ENCODE assay signal across 10 cellular contexts in genomic region chr13:41465965-41466364, GRCh38. TPM values are rescaled to one million over a fixed set of nuclear protein-coding genes. Genes with fewer than 3 reads are reported as not detected.
DNase-seq lines count a peak whose midpoint lies in the region; ATAC-seq and TF ChIP-seq lines count a peak whose summit lies in the region.
"Had no signal": no experiment of that assay in that cellular context is flagged by ENCODE, and none has a peak within 500 bp of the region (broad histone marks: within the 10 kb centered on the region; RNA-seq: fewer than 3 reads in every experiment).

No MANE protein-coding gene starts in this region.

- no peak overlapping the region for H2AFZ ChIP-seq in SU-DHL-6 (ENCODE audit: low read depth, low read length, severe bottlenecking)

- DNase-seq in activated CD4-positive, alpha-beta T cell treated with anti-CD3 and anti-CD28 coated beads, Interleukin-2, amount 10 ng/mL, durations not matched to agents 24 days and 14 days, result peak; percentile 63
- no peak for DNase-seq in activated CD4-positive, alpha-beta T cell treated with anti-CD3 and anti-CD28 coated beads for 48 hours
- DNase-seq in dorsolateral prefrontal cortex (no peak), midbrain (lab: John Stamatoyannopoulos, UW) (no peak), left colon (no peak)
- DNase-seq in stimulated activated effector memory CD8-positive, alpha-beta T cell treated with anti-CD3 and anti-CD28 coated beads, Interleukin-12 subunit alpha, Interleukin-12 subunit beta, amount 100 ng/mL, for 72 hours (ENCODE audit: low spot score in 2 of 2), result no peak
- DNase-seq: DMS79, NCI-H1930 had no signal

- H3K9ac ChIP-seq in SU-DHL-6 (ENCODE audit: low read length), result no peak overlapping the region

- H3K27me3 Mint-ChIP-seq in activated CD4-positive, alpha-beta T cell treated with anti-CD3 and anti-CD28 coated beads, Interleukin-2, amount 10 ng/mL, durations not matched to agents 24 days and 14 days, result no peaks in the 10 kb centered on the region

- H3K79me2 ChIP-seq in SU-DHL-6 (ENCODE audit: insufficient read depth, low read length), result peaks cover 32% of the 10 kb centered on the region

- no peak for ATAC-seq in stimulated activated effector memory CD8-positive, alpha-beta T cell treated with anti-CD3 and anti-CD28 coated beads, Interleukin-12 subunit alpha, Interleukin-12 subunit beta, amount 100 ng/mL, for 72 hours
- ATAC-seq in left colon (no peak), HG03175 (IDR thresholded peaks at IDR 0.05; ENCODE audit: unreplicated experiment) (no peak)

- no peaks in the 10 kb centered on the region for H4K20me1 ChIP-seq in SU-DHL-6 (ENCODE audit: low read depth, low read length)

- peaks cover 41% of the 10 kb centered on the region for H3K36me3 ChIP-seq in SU-DHL-6 (ENCODE audit: low read length)

- H3K27me3 ChIP-seq in SU-DHL-6 (ENCODE audit: low read length) (no peaks in the 10 kb centered on the region), dorsolateral prefrontal cortex (no peaks in the 10 kb centered on the region)

- peaks cover 83% of the 10 kb centered on the region for H3K36me3 Mint-ChIP-seq in activated CD4-positive, alpha-beta T cell treated with anti-CD3 and anti-CD28 coated beads, Interleukin-2, amount 10 ng/mL, durations not matched to agents 24 days and 14 days (ENCODE audit: low read depth)
- peaks cover 100% of the 10 kb centered on the region for H3K36me3 Mint-ChIP-seq in stimulated activated effector memory CD8-positive, alpha-beta T cell treated with anti-CD3 and anti-CD28 coated beads, Interleukin-12 subunit alpha, Interleukin-12 subunit beta, amount 100 ng/mL, for 72 hours

- H3K9me2 ChIP-seq in SU-DHL-6 (replicated peaks; ENCODE audit: insufficient read depth, low read length), result no peaks in the 10 kb centered on the region

- H3K4me2 ChIP-seq in SU-DHL-6 (ENCODE audit: low read depth, low read length, poor library complexity, severe bottlenecking), result no peak overlapping the region

- H3K27ac ChIP-seq in SU-DHL-6 (ENCODE audit: low read depth, low read length), result peak overlapping the region; percentile 88
- H3K27ac ChIP-seq in dorsolateral prefrontal cortex, result peak overlapping the region in 54 of 59 donors; percentile 24 to 96 (median 90)

- TF ChIP-seq CTCF in SU-DHL-6 (IDR thresholded peaks at IDR 0.05; ENCODE audit: insufficient read depth, low read length, poor library complexity, severe bottlenecking) (no peak), dorsolateral prefrontal cortex (IDR thresholded peaks at IDR 0.05 in 54 of 56, conservative IDR thresholded peaks at IDR 0.05 in 2 of 56; ENCODE audit: low read depth in 1 of 56, partially characterized antibody in 56 of 56) (no peak)

- peak overlapping the region; percentile 88 for H3K4me3 Mint-ChIP-seq in activated CD4-positive, alpha-beta T cell treated with anti-CD3 and anti-CD28 coated beads, Interleukin-2, amount 10 ng/mL, durations not matched to agents 24 days and 14 days
- H3K4me3 Mint-ChIP-seq in stimulated activated effector memory CD8-positive, alpha-beta T cell treated with anti-CD3 and anti-CD28 coated beads, Interleukin-12 subunit alpha, Interleukin-12 subunit beta, amount 100 ng/mL, for 72 hours, result peak overlapping the region; percentile 73

- H3F3A ChIP-seq in SU-DHL-6 (ENCODE audit: insufficient read depth), result peaks cover 72% of the 10 kb centered on the region

- peaks cover 77% of the 10 kb centered on the region for H3K4me1 Mint-ChIP-seq in activated CD4-positive, alpha-beta T cell treated with anti-CD3 and anti-CD28 coated beads, Interleukin-2, amount 10 ng/mL, durations not matched to agents 24 days and 14 days
- peaks cover 60% of the 10 kb centered on the region for H3K4me1 Mint-ChIP-seq in stimulated activated effector memory CD8-positive, alpha-beta T cell treated with anti-CD3 and anti-CD28 coated beads, Interleukin-12 subunit alpha, Interleukin-12 subunit beta, amount 100 ng/mL, for 72 hours

- H3K27ac Mint-ChIP-seq in activated CD4-positive, alpha-beta T cell treated with anti-CD3 and anti-CD28 coated beads, Interleukin-2, amount 10 ng/mL, durations not matched to agents 24 days and 14 days, result peak overlapping the region; percentile 99
- peak overlapping the region; percentile 94 for H3K27ac Mint-ChIP-seq in stimulated activated effector memory CD8-positive, alpha-beta T cell treated with anti-CD3 and anti-CD28 coated beads, Interleukin-12 subunit alpha, Interleukin-12 subunit beta, amount 100 ng/mL, for 72 hours

- H3K4me3 ChIP-seq in SU-DHL-6 (ENCODE audit: insufficient read depth, low read length, poor library complexity, severe bottlenecking) (no peak overlapping the region), dorsolateral prefrontal cortex (peak overlapping the region in 10 of 59 donors; percentile 8 to 96 (median 56))

- no peaks in the 10 kb centered on the region for H3K9me3 Mint-ChIP-seq in activated CD4-positive, alpha-beta T cell treated with anti-CD3 and anti-CD28 coated beads, Interleukin-2, amount 10 ng/mL, durations not matched to agents 24 days and 14 days
- no peaks in the 10 kb centered on the region for H3K9me3 Mint-ChIP-seq in stimulated activated effector memory CD8-positive, alpha-beta T cell treated with anti-CD3 and anti-CD28 coated beads, Interleukin-12 subunit alpha, Interleukin-12 subunit beta, amount 100 ng/mL, for 72 hours

- intact Hi-C loops in activated CD4-positive, alpha-beta T cell treated with anti-CD3 and anti-CD28 coated beads, Interleukin-2, amount 10 ng/mL, durations not matched to agents 24 days and 14 days (cut with micrococcal nuclease), result loop anchor here (1.0 to 10.0 kb wide), 6 partner anchors 26 to 909 kb away; no protein-coding TSS in a partner anchor
- intact Hi-C loops in dorsolateral prefrontal cortex (cut with DNase I) (no loop called here), left colon (cut with DNase I, micrococcal nuclease) (no loop called here)

- H3K9me3 ChIP-seq in SU-DHL-6 (ENCODE audit: insufficient read depth, low read length), result no peaks in the 10 kb centered on the region

RNA-seq across cellular contexts. Expression of gene RGCC, which starts 8.6 kb away (rescaled TPM):
- 113 and 117 TPM in 2 replicates for total RNA-seq in activated CD4-positive, alpha-beta T cell treated with anti-CD3 and anti-CD28 coated beads, Interleukin-2, amount 10 ng/mL, durations not matched to agents 24 days and 14 days
- total RNA-seq in dorsolateral prefrontal cortex (100 to 1,000 TPM in 88 of 120 experiments, 10 to 100 TPM in 32; 33.3 to 301 (median 127) TPM), left colon (1 to 10 TPM; 5.7 to 6.4 TPM)

Comparison
In these comparisons a context has a peak if more than half of its experiments do, and no peak if none do; other contexts are left out.
1. RNA of gene RGCC, which starts 8.6 kb away (total RNA-seq): 33.3 to 301 TPM in dorsolateral prefrontal cortex and 113 to 117 TPM in activated CD4-positive, alpha-beta T cell treated with anti-CD3 and anti-CD28 coated beads, Interleukin-2, amount 10 ng/mL, durations not matched to agents 24 days and 14 days; 5.7 to 6.4 TPM in left colon; every median in the first group is over 4 times any median in the second.